ENCODE assay signal across 12 cellular contexts in the genomic region with DNA sequence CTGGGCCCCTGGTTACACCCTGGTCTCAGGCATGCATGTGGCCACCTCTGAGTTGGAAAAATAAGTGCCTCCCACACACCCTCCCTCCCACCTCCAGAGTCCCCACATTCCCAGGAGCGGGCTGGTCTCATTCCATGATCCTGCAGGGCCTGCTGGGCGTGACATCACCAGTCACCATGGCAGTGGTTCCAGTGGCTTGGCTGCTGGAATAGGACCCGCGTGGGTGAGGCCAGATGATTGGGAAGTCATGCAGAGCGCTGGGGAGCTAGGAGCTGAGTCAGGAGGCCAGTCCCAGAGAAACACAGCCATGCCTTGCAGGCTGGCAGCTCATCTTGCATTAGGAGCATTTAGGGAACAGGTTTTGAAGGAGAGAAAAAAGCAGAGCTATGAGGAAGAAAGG.
DNase-seq lines count a peak whose midpoint lies in the region; ATAC-seq and TF ChIP-seq lines count a peak whose summit lies in the region.
"Had no signal": no experiment of that assay in that cellular context is flagged by ENCODE, and none has a peak within 500 bp of the region (broad histone marks: within the 10 kb centered on the region; RNA-seq: fewer than 3 reads in every experiment).

No MANE protein-coding gene starts in this region.

- no peaks in the 10 kb centered on the region for H3K4me1 Mint-ChIP-seq in activated T-helper 17 cell treated with anti-CD3 and anti-CD28 coated beads, Interleukin-2, amount 50 U/mL, for 72 hours
- H3K4me1 Mint-ChIP-seq: activated naive CD8-positive, alpha-beta T cell treated with anti-CD3 and anti-CD28 coated beads, Interleukin-2, amount 50 U/mL, for 24 hours; T-cell had no signal

- peak; percentile 55 to 71 for ATAC-seq in lower lobe of right lung
- ATAC-seq in GM18505 (IDR thresholded peaks at IDR 0.05; ENCODE audit: unreplicated experiment) = no peak
- ATAC-seq in HG03139 (IDR thresholded peaks at IDR 0.05; ENCODE audit: unreplicated experiment) = no peak
- no peak for ATAC-seq in activated T-helper 17 cell treated with anti-CD3 and anti-CD28 coated beads, Interleukin-2, amount 50 U/mL, for 72 hours (replicated peaks)
- ATAC-seq: activated naive CD8-positive, alpha-beta T cell treated with anti-CD3 and anti-CD28 coated beads, Interleukin-2, amount 50 U/mL, for 24 hours; T-cell had no signal

- H3K27ac ChIP-seq in epithelial cell of prostate (peak overlapping the region; percentile 13), lower lobe of right lung (no peak overlapping the region), thyroid gland (peak overlapping the region; percentile 90 to 98 (median 94))

- no peak overlapping the region for H3K27ac Mint-ChIP-seq in activated T-helper 17 cell treated with anti-CD3 and anti-CD28 coated beads, Interleukin-2, amount 50 U/mL, for 72 hours
- H3K27ac Mint-ChIP-seq: activated naive CD8-positive, alpha-beta T cell treated with anti-CD3 and anti-CD28 coated beads, Interleukin-2, amount 50 U/mL, for 24 hours; T-cell had no signal

- no peak overlapping the region for H3K4me3 ChIP-seq in lower lobe of right lung
- no peak overlapping the region for H3K4me3 ChIP-seq in thyroid gland (replicated peaks in 1 of 3)
- H3K4me3 ChIP-seq: GM12878 had no signal

- peak in 1 of 2 donors; percentile 55 for TF ChIP-seq POLR2A in thyroid gland (IDR thresholded peaks at IDR 0.05)
- no peak for TF ChIP-seq POLR2A in GM18505 (IDR thresholded peaks at IDR 0.05; ENCODE audit: borderline replicate concordance, extremely low read depth, insufficient read depth, insufficient read length)

- H3K4me1 ChIP-seq in lower lobe of right lung (peaks cover 14% of the 10 kb centered on the region), thyroid gland (peaks cover 40 to 52% of the 10 kb centered on the region in 2 donors)

- H3K9me3 Mint-ChIP-seq in activated T-helper 17 cell treated with anti-CD3 and anti-CD28 coated beads, Interleukin-2, amount 50 U/mL, for 72 hours = no peaks in the 10 kb centered on the region
- H3K9me3 Mint-ChIP-seq: activated naive CD8-positive, alpha-beta T cell treated with anti-CD3 and anti-CD28 coated beads, Interleukin-2, amount 50 U/mL, for 24 hours; T-cell had no signal

- peaks cover 3% of the 10 kb centered on the region for H3K27me3 Mint-ChIP-seq in activated T-helper 17 cell treated with anti-CD3 and anti-CD28 coated beads, Interleukin-2, amount 50 U/mL, for 72 hours
- H3K27me3 Mint-ChIP-seq: activated naive CD8-positive, alpha-beta T cell treated with anti-CD3 and anti-CD28 coated beads, Interleukin-2, amount 50 U/mL, for 24 hours had no signal

- intact Hi-C loops in lower lobe of right lung (cut with DNase I) = no loop called here
- intact Hi-C loops in thyroid gland (cut with DNase I) = loop anchor here (5.0 kb wide), 1 partner anchor 106 kb away; no protein-coding TSS in a partner anchor

- TF ChIP-seq CTCF in lower lobe of right lung (IDR thresholded peaks at IDR 0.05) (no peak), thyroid gland (IDR thresholded peaks at IDR 0.05) (no peak)

- no peaks in the 10 kb centered on the region for H3K36me3 Mint-ChIP-seq in activated T-helper 17 cell treated with anti-CD3 and anti-CD28 coated beads, Interleukin-2, amount 50 U/mL, for 72 hours (ENCODE audit: low read depth)
- H3K36me3 Mint-ChIP-seq: T-cell had no signal

- WGBS in thyroid gland, 2 donors = 8 to 31% methylated on average over 3 to 5 of the region's 5 CpGs

- no peak overlapping the region for H3K4me3 Mint-ChIP-seq in activated T-helper 17 cell treated with anti-CD3 and anti-CD28 coated beads, Interleukin-2, amount 50 U/mL, for 72 hours
- H3K4me3 Mint-ChIP-seq: activated naive CD8-positive, alpha-beta T cell treated with anti-CD3 and anti-CD28 coated beads, Interleukin-2, amount 50 U/mL, for 24 hours; T-cell had no signal

- H3K9me3 ChIP-seq in lower lobe of right lung (no peaks in the 10 kb centered on the region), thyroid gland (no peaks in the 10 kb centered on the region)

- peak; percentile 76 for DNase-seq in LHCN-M2 (ENCODE audit: low read depth)
- peak; percentile 5 for DNase-seq in epithelial cell of prostate (ENCODE audit: low read depth, low spot score)
- no peak for DNase-seq in lower lobe of right lung
- DNase-seq in thyroid gland = peak; percentile 97 to 99
- no peak for DNase-seq in UCSD-AML1 (lab: John Stamatoyannopoulos, UW; ENCODE audit: unreplicated experiment)
- DNase-seq: NCI-H1436 treated with DMSO at 0.1 percent for 48 hours had no signal

- H3K27me3 ChIP-seq in lower lobe of right lung (ENCODE audit: low read depth) (no peaks in the 10 kb centered on the region), thyroid gland (no peaks in the 10 kb centered on the region)

- no peaks in the 10 kb centered on the region for H3K36me3 ChIP-seq in lower lobe of right lung
- no peaks in the 10 kb centered on the region for H3K36me3 ChIP-seq in thyroid gland

Comparison
In these comparisons a context has a peak if more than half of its experiments do, and no peak if none do; other contexts are left out.
1. DNase-seq: peak in LHCN-M2 (single experiment), epithelial cell of prostate (single experiment) and thyroid gland (2 of 2); none in lower lobe of right lung (single experiment) and UCSD-AML1 (single experiment).
2. ATAC-seq: peak in lower lobe of right lung (2 of 2); none in GM18505 (single experiment), HG03139 (single experiment) and activated T-helper 17 cell treated with anti-CD3 and anti-CD28 coated beads, Interleukin-2, amount 50 U/mL, for 72 hours (single experiment).